Comparison of ENCODE assay signal across 11 cellular contexts in genomic region chr2:36549063-36549662, GRCh38. TPM values are rescaled to one million over a fixed set of nuclear protein-coding genes. Genes with fewer than 3 reads are reported as not detected.
DNase-seq lines count a peak whose midpoint lies in the region; ATAC-seq and TF ChIP-seq lines count a peak whose summit lies in the region.
"Had no signal": no experiment of that assay in that cellular context is flagged by ENCODE, and none has a peak within 500 bp of the region (broad histone marks: within the 10 kb centered on the region; RNA-seq: fewer than 3 reads in every experiment).

No MANE protein-coding gene starts in this region.

- 29% methylated on average over 4 of the region's 7 CpGs for WGBS in mesenchymal stem cell
- WGBS in thyroid gland, 2 donors = 79 to 82% methylated on average over 7 of the region's 7 CpGs

- no peak overlapping the region for H2AK5ac ChIP-seq in mesenchymal stem cell (ENCODE audit: low read length, severe bottlenecking)

- no peak overlapping the region for H2AFZ ChIP-seq in mesenchymal stem cell (ENCODE audit: low read depth, low read length)

- ATAC-seq in HG03108 (IDR thresholded peaks at IDR 0.05; ENCODE audit: unreplicated experiment) = no peak
- ATAC-seq: GM12878 had no signal

- no peak overlapping the region for H3K14ac ChIP-seq in mesenchymal stem cell (ENCODE audit: low read length in 2 of 2)

- intact Hi-C loops in thyroid gland (cut with DNase I) = no loop called here

- peak overlapping the region; percentile 46; the same call in 1 of the 2 replicates for H3K4me3 Mint-ChIP-seq in HFFc6
- H3K4me3 Mint-ChIP-seq in brain = peak overlapping the region in 1 of 5 experiments; percentile 24

- peaks cover 13% of the 10 kb centered on the region for H3K79me1 ChIP-seq in mesenchymal stem cell (replicated peaks; ENCODE audit: low read length, poor library complexity, severe bottlenecking)

- H3K4me3 ChIP-seq in BLaER1 (no peak overlapping the region), mesenchymal stem cell (ENCODE audit: insufficient read depth in 1 of 2, low read depth in 1 of 2, low read length in 2 of 2) (no peak overlapping the region), thyroid gland (replicated peaks in 1 of 3) (no peak overlapping the region)
- H3K4me3 ChIP-seq: GM12878, lung had no signal

- peaks cover 74% of the 10 kb centered on the region for H3K36me3 Mint-ChIP-seq in HFFc6 (ENCODE audit: low read depth)
- peaks cover 44% of the 10 kb centered on the region for H3K36me3 Mint-ChIP-seq in brain

- no peak for TF ChIP-seq POLR2A in thyroid gland (IDR thresholded peaks at IDR 0.05)

- H3K9me3 ChIP-seq in BLaER1 = no peaks in the 10 kb centered on the region
- no peaks in the 10 kb centered on the region for H3K9me3 ChIP-seq in mesenchymal stem cell (ENCODE audit: control insufficient read depth, low read length)
- H3K9me3 ChIP-seq in thyroid gland = no peaks in the 10 kb centered on the region

- H3K36me3 ChIP-seq in BLaER1 (peaks cover 75% of the 10 kb centered on the region), mesenchymal stem cell (ENCODE audit: control insufficient read depth in 1 of 2, insufficient read depth in 2 of 2, low read depth in 1 of 2, low read length in 2 of 2) (peaks cover 13 to 96% of the 10 kb centered on the region in 2 experiments), thyroid gland (peaks cover 7 to 42% of the 10 kb centered on the region in 2 donors)

- H2BK15ac ChIP-seq in mesenchymal stem cell (ENCODE audit: low read depth, poor library complexity, severe bottlenecking) = peak overlapping the region; percentile 40

- peak overlapping the region; percentile 20 for H4K8ac ChIP-seq in mesenchymal stem cell (ENCODE audit: low read length)

- H3K4me1 Mint-ChIP-seq in HFFc6 (ENCODE audit: low read depth) (peaks cover 87% of the 10 kb centered on the region), brain (peaks cover 10% of the 10 kb centered on the region)

- H4K91ac ChIP-seq in mesenchymal stem cell (ENCODE audit: low read length) = no peak overlapping the region

- no peak overlapping the region for H3K4ac ChIP-seq in mesenchymal stem cell (ENCODE audit: low read depth in 1 of 2, low read length in 2 of 2)

- H3K9ac ChIP-seq in BLaER1 = no peak overlapping the region
- no peak overlapping the region for H3K9ac ChIP-seq in mesenchymal stem cell (ENCODE audit: low read length)

- H3K4me1 ChIP-seq in BLaER1 (peaks cover 11% of the 10 kb centered on the region; the same call in 1 of the 2 replicates), mesenchymal stem cell (ENCODE audit: control insufficient read depth, insufficient read depth, low read depth, low read length) (no peaks in the 10 kb centered on the region), thyroid gland (no peaks in the 10 kb centered on the region)

- H3K27me3 Mint-ChIP-seq in HFFc6 (ENCODE audit: insufficient read depth) = peaks cover 52% of the 10 kb centered on the region
- H3K27me3 Mint-ChIP-seq in brain = no peaks in the 10 kb centered on the region

- H4K20me1 ChIP-seq in BLaER1 = no peaks in the 10 kb centered on the region

- H3K27ac Mint-ChIP-seq in HFFc6 (peak overlapping the region; percentile 80), brain (peak overlapping the region in 3 of 5 experiments; percentile 16 to 59 (median 33))

- H2BK12ac ChIP-seq in mesenchymal stem cell (ENCODE audit: low read length in 2 of 2) = peak overlapping the region in 1 of 2 experiments; percentile 59

- no peak for TF ChIP-seq CTCF in HFFc6 (IDR thresholded peaks at IDR 0.05)
- TF ChIP-seq CTCF in brain (conservative IDR thresholded peaks at IDR 0.05) = no peak
- no peak for TF ChIP-seq CTCF in thyroid gland (IDR thresholded peaks at IDR 0.05)

- H3K27ac ChIP-seq in BLaER1 (no peak overlapping the region), mesenchymal stem cell (ENCODE audit: low read length, poor library complexity, severe bottlenecking) (peak overlapping the region; percentile 21), thyroid gland (no peak overlapping the region)

- peak overlapping the region; percentile 11; the same call in 1 of the 2 replicates for H3K4me2 ChIP-seq in BLaER1
- H3K4me2 ChIP-seq in mesenchymal stem cell (ENCODE audit: low read length, poor library complexity, severe bottlenecking) = no peak overlapping the region

- peak overlapping the region; percentile 47 to 48 for H3K18ac ChIP-seq in mesenchymal stem cell (ENCODE audit: low read depth in 1 of 2, low read length in 2 of 2)

- H3K9me3 Mint-ChIP-seq in HFFc6 (peaks cover 10% of the 10 kb centered on the region; the same call in 1 of the 2 replicates), brain (no peaks in the 10 kb centered on the region)

- no peak for DNase-seq in HFFc6
- DNase-seq in mesenchymal stem cell = peak; percentile 72
- no peak for DNase-seq in NCI-H2196 (lab: John Stamatoyannopoulos, UW; ENCODE audit: unreplicated experiment)
- DNase-seq in OCI-M1 (lab: John Stamatoyannopoulos, UW) = no peak
- no peak for DNase-seq in thyroid gland
- DNase-seq: NCI-H1105 treated with DMSO at 0.1 percent for 48 hours had no signal

- no peak overlapping the region for H2BK120ac ChIP-seq in mesenchymal stem cell (ENCODE audit: low read depth, low read length)

- no peak overlapping the region for H2BK5ac ChIP-seq in mesenchymal stem cell (ENCODE audit: low read depth, low read length, poor library complexity, severe bottlenecking)

- peak overlapping the region in 1 of 2 experiments; percentile 63 for H3K23ac ChIP-seq in mesenchymal stem cell (ENCODE audit: low read length in 2 of 2)

- H3K27me3 ChIP-seq in BLaER1 (no peaks in the 10 kb centered on the region), mesenchymal stem cell (ENCODE audit: control insufficient read depth in 1 of 2, insufficient read depth in 1 of 2, low read length in 2 of 2) (no peaks in the 10 kb centered on the region), thyroid gland (no peaks in the 10 kb centered on the region)

RNA-seq across cellular contexts. Expression of gene FEZ2, which starts 48.8 kb away (rescaled TPM):
- 100 to 1,000 TPM; 113 to 126 (median 120) TPM for total RNA-seq in HFFc6 (2021; fragmentation: NEBNext Ultra II Directional; extraction: Animal tissue kit (Norgen Biotek cat#: 25700))
- 20.3 TPM for polyA plus RNA-seq in brain (ENCODE audit: insufficient read depth, low read depth, low replicate concordance)
- polyA plus RNA-seq in mesenchymal stem cell (2013, experiment 1 of 2) = 84.1 TPM
- polyA plus RNA-seq in mesenchymal stem cell (2013, experiment 2 of 2) = 88.8 TPM
- 10 to 100 TPM; 34.3 to 51.6 (median 44.5) TPM for total RNA-seq in thyroid gland
